23 cellular contexts compared by ENCODE assay signal in genomic region chr4:41465135-41465761, GRCh38.
DNase-seq lines count a peak whose midpoint lies in the region; ATAC-seq and TF ChIP-seq lines count a peak whose summit lies in the region.
"Had no signal": no experiment of that assay in that cellular context is flagged by ENCODE, and none has a peak within 500 bp of the region (broad histone marks: within the 10 kb centered on the region; RNA-seq: fewer than 3 reads in every experiment).

No MANE protein-coding gene starts in this region.

- no peak overlapping the region for H4K8ac ChIP-seq in trophoblast cell (ENCODE audit: low read depth, low read length)

- H3K4me1 ChIP-seq in trophoblast cell (ENCODE audit: control insufficient read depth in 1 of 2, insufficient read depth in 2 of 2, low read length in 2 of 2), result peaks cover 0 to 3% of the 10 kb centered on the region in 2 experiments

- H3K18ac ChIP-seq in trophoblast cell (ENCODE audit: low read length), result no peak overlapping the region

- H4K91ac ChIP-seq in trophoblast cell (ENCODE audit: low read depth, low read length), result no peak overlapping the region

- DNase-seq in Ammon's horn (ENCODE audit: low spot score) (peak; percentile 50), MG63 (peak; percentile 47), dorsolateral prefrontal cortex (peak in 6 of 10 donors; percentile 14 to 69 (median 54)), trophoblast cell (no peak), SHP77 treated with DMSO at 0.1 percent for 48 hours (lab: John Stamatoyannopoulos, UW) (no peak)
- DNase-seq: 8988T; ACHN; CD4-positive, CD25-positive, alpha-beta regulatory T cell; DMS53; GOT3; HCEC 1CT; NCI-H1105; NCI-H1694; NCI-H2029 treated with DMSO at 0.1 percent for 48 hours; NCI-H510A; NCI-H69; Right ventricle myocardium superior; RPMI8226; T-cell had no signal

- no peaks in the 10 kb centered on the region for H3K36me3 ChIP-seq in MG63
- no peaks in the 10 kb centered on the region for H3K36me3 ChIP-seq in trophoblast cell (ENCODE audit: control insufficient read depth in 1 of 2, insufficient read depth in 2 of 2, low read length in 2 of 2)

- H3K27me3 ChIP-seq in MG63, result no peaks in the 10 kb centered on the region
- H3K27me3 ChIP-seq in dorsolateral prefrontal cortex, result no peaks in the 10 kb centered on the region
- H3K27me3 ChIP-seq in trophoblast cell (ENCODE audit: insufficient read depth, low read length), result no peaks in the 10 kb centered on the region

- no peak overlapping the region for H2BK5ac ChIP-seq in trophoblast cell (ENCODE audit: low read depth, low read length, poor library complexity)

- no peaks in the 10 kb centered on the region for H3K9me3 ChIP-seq in MG63
- H3K9me3 ChIP-seq in trophoblast cell (ENCODE audit: insufficient read depth, low read depth, low read length), result no peaks in the 10 kb centered on the region

- intact Hi-C loops in dorsolateral prefrontal cortex (cut with DNase I), result no loop called here

- no peak overlapping the region for H2AK5ac ChIP-seq in trophoblast cell (ENCODE audit: low read length)

- no peak overlapping the region for H2BK120ac ChIP-seq in trophoblast cell (ENCODE audit: insufficient read depth, low read length, poor library complexity)

- no peak overlapping the region for H4K12ac ChIP-seq in trophoblast cell (ENCODE audit: low read depth, low read length)

- H3K9ac ChIP-seq in trophoblast cell (ENCODE audit: low read length), result peak overlapping the region; percentile 9

- no peak overlapping the region for H3K4me2 ChIP-seq in trophoblast cell (ENCODE audit: low read length)

- H3K23ac ChIP-seq in trophoblast cell (ENCODE audit: low read length), result no peak overlapping the region

- H3K4ac ChIP-seq in trophoblast cell (ENCODE audit: low read depth, low read length), result no peak overlapping the region

- H2BK12ac ChIP-seq in trophoblast cell (ENCODE audit: low read length), result peak overlapping the region; percentile 39

- no peak overlapping the region for H2AFZ ChIP-seq in trophoblast cell (ENCODE audit: insufficient read depth, low read length, poor library complexity)

- no peaks in the 10 kb centered on the region for H3K79me2 ChIP-seq in trophoblast cell (ENCODE audit: control insufficient read depth, insufficient read depth, low read length, poor library complexity)

- H3K14ac ChIP-seq in trophoblast cell (ENCODE audit: low read length), result no peak overlapping the region

- no peak for ATAC-seq in GM21786 (IDR thresholded peaks at IDR 0.05; ENCODE audit: unreplicated experiment)
- ATAC-seq in HG03354 (IDR thresholded peaks at IDR 0.05; ENCODE audit: poor library complexity, severe bottlenecking, unreplicated experiment), result no peak
- no peak for ATAC-seq in HG03097 (IDR thresholded peaks at IDR 0.05; ENCODE audit: low FRiP score, unreplicated experiment)
- ATAC-seq: T-cell had no signal

- no CpG with 5 or more reads among the region's 5 CpGs for WGBS in trophoblast cell (ENCODE audit: extremely low coverage, insufficient coverage, insufficient read length)

- H3K4me3 ChIP-seq in MG63 (no peak overlapping the region), dorsolateral prefrontal cortex (no peak overlapping the region), trophoblast cell (ENCODE audit: low read depth, low read length) (no peak overlapping the region)

- H3K79me1 ChIP-seq in trophoblast cell (ENCODE audit: low read length), result no peaks in the 10 kb centered on the region

- no peak for TF ChIP-seq CTCF in dorsolateral prefrontal cortex (IDR thresholded peaks at IDR 0.05 in 54 of 56, conservative IDR thresholded peaks at IDR 0.05 in 2 of 56; ENCODE audit: low read depth in 1 of 56, partially characterized antibody in 56 of 56)

- H3K27ac ChIP-seq in dorsolateral prefrontal cortex (peak overlapping the region in 44 of 59 donors; percentile 0 to 79 (median 52)), trophoblast cell (ENCODE audit: low read depth, low read length) (no peak overlapping the region)
- H3K27ac ChIP-seq: HL-60 had no signal

Comparison
In these comparisons a context has a peak if more than half of its experiments do, and no peak if none do; other contexts are left out.
1. DNase-seq: peak in Ammon's horn (single experiment), MG63 (single experiment) and dorsolateral prefrontal cortex (6 of 10); none in trophoblast cell (0 of 2) and SHP77 treated with DMSO at 0.1 percent for 48 hours (single experiment).